In the genomic region with DNA sequence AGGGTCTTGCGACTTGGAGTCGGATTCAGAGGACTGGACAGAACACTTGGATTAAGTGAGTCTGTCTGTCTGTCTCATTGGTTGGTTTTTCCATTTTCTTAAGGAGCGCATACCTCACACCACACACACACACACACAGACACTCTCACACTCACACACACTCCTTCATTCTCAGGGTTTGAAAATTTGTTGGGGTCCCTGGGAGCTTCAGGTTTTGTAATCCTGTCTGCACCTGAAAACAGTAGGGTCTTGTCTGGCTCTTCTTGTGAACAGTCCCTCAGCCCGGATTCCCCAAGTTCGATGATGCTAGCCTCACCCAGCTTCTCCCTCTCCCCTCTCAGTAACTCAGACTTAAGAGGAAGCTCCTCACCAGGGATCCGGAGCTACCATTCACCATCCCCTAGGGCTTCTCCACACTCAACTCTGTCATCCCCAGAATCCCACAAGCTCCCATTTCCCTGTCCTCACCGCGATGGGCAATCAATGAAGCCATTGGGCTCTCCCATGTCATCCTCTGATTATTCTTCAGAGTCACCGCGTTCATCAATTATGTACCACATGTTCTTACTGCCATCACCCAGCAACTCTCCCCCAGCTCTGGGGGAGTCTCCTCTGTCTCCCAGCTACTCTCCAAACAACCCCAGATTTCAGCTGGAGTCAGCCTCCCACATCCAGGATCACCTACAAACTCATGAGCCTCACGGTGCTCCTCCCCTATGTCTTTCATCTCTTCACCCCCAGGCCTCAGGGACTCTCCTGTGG, we compare ENCODE assay signal across 16 cellular contexts.
DNase-seq lines count a peak whose midpoint lies in the region; ATAC-seq and TF ChIP-seq lines count a peak whose summit lies in the region.
"Had no signal": no experiment of that assay in that cellular context is flagged by ENCODE, and none has a peak within 500 bp of the region (broad histone marks: within the 10 kb centered on the region; RNA-seq: fewer than 3 reads in every experiment).

No MANE protein-coding gene starts in this region.

- H3K27me3 ChIP-seq in BE2C (peaks cover 12% of the 10 kb centered on the region), MG63 (peaks cover 2% of the 10 kb centered on the region; the same call in 1 of the 2 replicates), left lung (peaks cover 0 to 55% of the 10 kb centered on the region in 2 donors)

- no peaks in the 10 kb centered on the region for H3K9me3 ChIP-seq in BE2C
- 0 out of 2 replicates have a peak, but pooled peaks cover 2% of the 10 kb centered on the region for H3K9me3 ChIP-seq in MG63
- H3K9me3 ChIP-seq in left lung, result peaks cover 0 to 57% of the 10 kb centered on the region in 2 donors
- H3K9me3 ChIP-seq: pancreas had no signal

- peak; percentile 8 for ATAC-seq in left lung
- ATAC-seq in HG02884 (IDR thresholded peaks at IDR 0.05; ENCODE audit: unreplicated experiment), result no peak
- no peak for ATAC-seq in GM19395 (IDR thresholded peaks at IDR 0.05; ENCODE audit: unreplicated experiment)
- ATAC-seq in GM21717 (IDR thresholded peaks at IDR 0.05; ENCODE audit: unreplicated experiment), result no peak

- CTCF ChIA-PET in HEK293T (lab: Yijun Ruan, JAX), result no interaction called here

- POLR2A ChIA-PET in HEK293T (lab: Yijun Ruan, JAX), result no interaction called here

- TF ChIP-seq CTCF in BE2C (IDR thresholded peaks at IDR 0.05; ENCODE audit: low read depth, low read length), result no peak
- no peak for TF ChIP-seq CTCF in left lung (IDR thresholded peaks at IDR 0.05)

- H3K4me3 ChIP-seq in BE2C (ENCODE audit: low read depth, low read length), result no peak overlapping the region
- no peak overlapping the region for H3K4me3 ChIP-seq in MG63
- H3K4me3 ChIP-seq in left lung, result no peak overlapping the region
- H3K4me3 ChIP-seq: esophagus squamous epithelium, HAP-1, pancreas had no signal

- H3K36me3 ChIP-seq in BE2C (no peaks in the 10 kb centered on the region), MG63 (no peaks in the 10 kb centered on the region), left lung (no peaks in the 10 kb centered on the region)
- H3K36me3 ChIP-seq: esophagus squamous epithelium, HAP-1, pancreas had no signal

- intact Hi-C loops in left lung (cut with DNase I), result no loop called here

- H3K4me1 ChIP-seq in BE2C (no peaks in the 10 kb centered on the region), left lung (no peaks in the 10 kb centered on the region)
- H3K4me1 ChIP-seq: Caco-2, esophagus squamous epithelium, HAP-1, pancreas had no signal

- DNase-seq in BE2C (peak; percentile 55), MG63 (peak; percentile 72), cerebellar cortex (ENCODE audit: low spot score) (peak; percentile 62), left lung (peak in 1 of 2 donors; percentile 40), HEK293T (ENCODE audit: extremely low spot score) (no peak)
- DNase-seq: activated CD4-positive, alpha-beta T cell treated with anti-CD3 and anti-CD28 coated beads for 1 hour; Caco-2; dermis blood vessel endothelial cell; esophagus squamous epithelium; left cardiac atrium; stimulated activated CD4-positive, alpha-beta T cell treated with anti-CD3 and anti-CD28 coated beads, Interleukin-4, amount 100 ng/mL, for 1 hour had no signal

- no peak overlapping the region for H3K27ac ChIP-seq in left lung
- H3K27ac ChIP-seq: esophagus squamous epithelium, pancreas had no signal

TF ChIP-seq in HEK293T, 16 proteins besides CTCF, POLR2A, EP300 and RAD21:
- TF ChIP-seq TARDBP (IDR thresholded peaks at IDR 0.05) (no peak), FOXM1 (IDR thresholded peaks at IDR 0.05; ENCODE audit: borderline replicate concordance) (no peak), FOXK2 (IDR thresholded peaks at IDR 0.05) (no peak), ARNT (IDR thresholded peaks at IDR 0.05) (no peak), ELF4 (IDR thresholded peaks at IDR 0.05) (no peak), NFRKB (IDR thresholded peaks at IDR 0.05) (no peak), ZNF384 (IDR thresholded peaks at IDR 0.05) (no peak), CTBP1 (IDR thresholded peaks at IDR 0.05; ENCODE audit: borderline replicate concordance) (no peak), SUZ12 (IDR thresholded peaks at IDR 0.05) (no peak), FOXA1 (IDR thresholded peaks at IDR 0.05) (no peak), L3MBTL2 (conservative IDR thresholded peaks at IDR 0.05) (no peak), LEF1 (IDR thresholded peaks at IDR 0.05; ENCODE audit: borderline replicate concordance) (no peak)
- TF ChIP-seq, protein P1, sequence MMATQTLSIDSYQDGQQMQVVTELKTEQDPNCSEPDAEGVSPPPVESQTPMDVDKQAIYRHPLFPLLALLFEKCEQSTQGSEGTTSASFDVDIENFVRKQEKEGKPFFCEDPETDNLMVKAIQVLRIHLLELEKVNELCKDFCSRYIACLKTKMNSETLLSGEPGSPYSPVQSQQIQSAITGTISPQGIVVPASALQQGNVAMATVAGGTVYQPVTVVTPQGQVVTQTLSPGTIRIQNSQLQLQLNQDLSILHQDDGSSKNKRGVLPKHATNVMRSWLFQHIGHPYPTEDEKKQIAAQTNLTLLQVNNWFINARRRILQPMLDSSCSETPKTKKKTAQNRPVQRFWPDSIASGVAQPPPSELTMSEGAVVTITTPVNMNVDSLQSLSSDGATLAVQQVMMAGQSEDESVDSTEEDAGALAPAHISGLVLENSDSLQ (IDR thresholded peaks at IDR 0.05), result no peak
